In genomic region chr15:29765234-29765841, GRCh38 we compare ENCODE assay signal across 21 cellular contexts. TPM values are rescaled to one million over a fixed set of nuclear protein-coding genes. Genes with fewer than 3 reads are reported as not detected.
DNase-seq lines count a peak whose midpoint lies in the region; ATAC-seq and TF ChIP-seq lines count a peak whose summit lies in the region.
"Had no signal": no experiment of that assay in that cellular context is flagged by ENCODE, and none has a peak within 500 bp of the region (broad histone marks: within the 10 kb centered on the region; RNA-seq: fewer than 3 reads in every experiment).

No MANE protein-coding gene starts in this region.

- H3K9me3 Mint-ChIP-seq in GM23338 (no peaks in the 10 kb centered on the region), endodermal cell (no peaks in the 10 kb centered on the region)
- no peaks in the 10 kb centered on the region for H3K9me3 Mint-ChIP-seq in stimulated activated naive CD8-positive, alpha-beta T cell treated with anti-CD3 and anti-CD28 coated beads, Interleukin-15, amount 100 ng/mL, for 72 hours

- H3K79me1 ChIP-seq in mesenchymal stem cell (replicated peaks; ENCODE audit: low read length, poor library complexity, severe bottlenecking) = peaks cover 22% of the 10 kb centered on the region

- H3K36me3 Mint-ChIP-seq in GM23338 (ENCODE audit: low read depth) (peaks cover 43% of the 10 kb centered on the region), endodermal cell (ENCODE audit: low read depth) (peaks cover 71% of the 10 kb centered on the region)
- H3K36me3 Mint-ChIP-seq: CD4-positive, CD25-positive, alpha-beta regulatory T cell had no signal

- no peaks in the 10 kb centered on the region for H3F3A ChIP-seq in GM23338 (replicated peaks; ENCODE audit: low read depth)

- 69 to 95% methylated on average over 3 of the region's 3 CpGs for WGBS in endodermal cell (ENCODE audit: insufficient coverage in 1 of 2, insufficient read length in 1 of 2), 2 experiments
- 93% methylated on average over 2 of the region's 3 CpGs for WGBS in mesenchymal stem cell

- H3K4me3 Mint-ChIP-seq in GM23338 (no peak overlapping the region), endodermal cell (no peak overlapping the region)
- no peak overlapping the region for H3K4me3 Mint-ChIP-seq in stimulated activated naive CD8-positive, alpha-beta T cell treated with anti-CD3 and anti-CD28 coated beads, Interleukin-15, amount 100 ng/mL, for 72 hours
- H3K4me3 Mint-ChIP-seq: CD4-positive, CD25-positive, alpha-beta regulatory T cell had no signal

- TF ChIP-seq CTCF in GM23338 (conservative IDR thresholded peaks at IDR 0.05; ENCODE audit: low read depth in 2 of 2) = no peak
- TF ChIP-seq CTCF in endodermal cell (conservative IDR thresholded peaks at IDR 0.05) = no peak

- H3K4me2 ChIP-seq in BLaER1 (peak overlapping the region; percentile 58), GM23338 (no peak overlapping the region), mesenchymal stem cell (ENCODE audit: low read length, poor library complexity, severe bottlenecking) (peak overlapping the region; percentile 24)
- H3K4me2 ChIP-seq: A549, KMS-11 had no signal

- no peak overlapping the region for H3K9ac ChIP-seq in BLaER1
- no peak overlapping the region for H3K9ac ChIP-seq in endodermal cell (ENCODE audit: extremely low read depth, low read length, poor library complexity, severe bottlenecking)
- H3K9ac ChIP-seq in mesenchymal stem cell (ENCODE audit: low read length) = no peak overlapping the region
- H3K9ac ChIP-seq: KMS-11 had no signal

- H3K4me1 Mint-ChIP-seq in GM23338 (peaks cover 44% of the 10 kb centered on the region), endodermal cell (peaks cover 22% of the 10 kb centered on the region)
- H3K4me1 Mint-ChIP-seq in stimulated activated naive CD8-positive, alpha-beta T cell treated with anti-CD3 and anti-CD28 coated beads, Interleukin-15, amount 100 ng/mL, for 72 hours = no peaks in the 10 kb centered on the region
- H3K4me1 Mint-ChIP-seq: CD4-positive, CD25-positive, alpha-beta regulatory T cell had no signal

- H3K23ac ChIP-seq in mesenchymal stem cell (ENCODE audit: low read length in 2 of 2) = no peak overlapping the region

- no peak overlapping the region for H4K8ac ChIP-seq in mesenchymal stem cell (ENCODE audit: low read length)

- peaks cover 8% of the 10 kb centered on the region; the same call in 1 of the 2 replicates for H4K20me1 ChIP-seq in BLaER1
- peaks cover 4% of the 10 kb centered on the region; the same call in 1 of the 2 replicates for H4K20me1 ChIP-seq in GM23338 (replicated peaks; ENCODE audit: insufficient read depth)

- H3K4me3 ChIP-seq in BLaER1 (no peak overlapping the region), GM23338 (no peak overlapping the region), endodermal cell (ENCODE audit: low read length) (no peak overlapping the region), mesenchymal stem cell (ENCODE audit: insufficient read depth in 1 of 2, low read depth in 1 of 2, low read length in 2 of 2) (no peak overlapping the region)
- H3K4me3 ChIP-seq: A549, HAP-1 had no signal

- H3K9me3 ChIP-seq in BLaER1 (no peaks in the 10 kb centered on the region), endodermal cell (ENCODE audit: control insufficient read depth, low read length) (no peaks in the 10 kb centered on the region), mesenchymal stem cell (ENCODE audit: control insufficient read depth, low read length) (no peaks in the 10 kb centered on the region)
- H3K9me3 ChIP-seq: A549, Caco-2, HAP-1 had no signal

- no peaks in the 10 kb centered on the region for H3K36me3 ChIP-seq in BLaER1
- peaks cover 4% of the 10 kb centered on the region for H3K36me3 ChIP-seq in GM23338 (ENCODE audit: insufficient read depth)
- H3K36me3 ChIP-seq in endodermal cell (ENCODE audit: control insufficient read depth, insufficient read depth, low read length) = peaks cover 95% of the 10 kb centered on the region
- peaks cover 12 to 86% of the 10 kb centered on the region in 2 experiments for H3K36me3 ChIP-seq in mesenchymal stem cell (ENCODE audit: control insufficient read depth in 1 of 2, insufficient read depth in 2 of 2, low read depth in 1 of 2, low read length in 2 of 2)

- ATAC-seq in GM23338 (peak; percentile 77), GM19351 (IDR thresholded peaks at IDR 0.05; ENCODE audit: unreplicated experiment) (no peak)
- no peak for ATAC-seq in stimulated activated naive CD8-positive, alpha-beta T cell treated with anti-CD3 and anti-CD28 coated beads, Interleukin-15, amount 100 ng/mL, for 72 hours
- ATAC-seq: A549, HepG2 had no signal

- peaks cover 21% of the 10 kb centered on the region for H3K4me1 ChIP-seq in BLaER1
- peaks cover 42% of the 10 kb centered on the region for H3K4me1 ChIP-seq in GM23338 (ENCODE audit: insufficient read depth)
- no peaks in the 10 kb centered on the region for H3K4me1 ChIP-seq in endodermal cell (ENCODE audit: control insufficient read depth, insufficient read depth, low read length)
- H3K4me1 ChIP-seq in mesenchymal stem cell (ENCODE audit: control insufficient read depth, insufficient read depth, low read depth, low read length) = peaks cover 5% of the 10 kb centered on the region
- H3K4me1 ChIP-seq: A549, Caco-2, HAP-1 had no signal

- no peak overlapping the region for H4K91ac ChIP-seq in mesenchymal stem cell (ENCODE audit: low read length)

- no peak overlapping the region for H2BK120ac ChIP-seq in mesenchymal stem cell (ENCODE audit: low read depth, low read length)

- H3K79me2 ChIP-seq in GM23338 (replicated peaks; ENCODE audit: insufficient read depth) = peaks cover 47% of the 10 kb centered on the region

- H3K18ac ChIP-seq in mesenchymal stem cell (ENCODE audit: low read depth in 1 of 2, low read length in 2 of 2) = no peak overlapping the region

- DNase-seq in GM23338 (ENCODE audit: low spot score) (no peak), endodermal cell (peak; percentile 63), mesenchymal stem cell (no peak), inferior parietal cortex (ENCODE audit: extremely low spot score) (no peak), AML-193 (lab: John Stamatoyannopoulos, UW) (no peak)
- DNase-seq in stimulated activated naive CD8-positive, alpha-beta T cell treated with anti-CD3 and anti-CD28 coated beads, Interleukin-15, amount 100 ng/mL, for 72 hours = no peak
- DNase-seq: Caco-2; CD4-positive, CD25-positive, alpha-beta regulatory T cell; DMS153; NCI-H1048; NCI-H2081 treated with DMSO at 0.1 percent for 48 hours; NCI-H345; NCI-H69; OCI-M1; RPMI8226 had no signal

- H3K4ac ChIP-seq in mesenchymal stem cell (ENCODE audit: low read depth in 1 of 2, low read length in 2 of 2) = no peak overlapping the region

- H3K9me2 ChIP-seq in GM23338 (ENCODE audit: insufficient read depth) = no peaks in the 10 kb centered on the region

- H2AK5ac ChIP-seq in mesenchymal stem cell (ENCODE audit: low read length, severe bottlenecking) = no peak overlapping the region

- H3K27me3 ChIP-seq in BLaER1 (peaks cover 27% of the 10 kb centered on the region), GM23338 (ENCODE audit: insufficient read depth) (no peaks in the 10 kb centered on the region), endodermal cell (ENCODE audit: control insufficient read depth, insufficient read depth, low read length, poor library complexity, severe bottlenecking) (no peaks in the 10 kb centered on the region), mesenchymal stem cell (ENCODE audit: control insufficient read depth in 1 of 2, insufficient read depth in 1 of 2, low read length in 2 of 2) (no peaks in the 10 kb centered on the region)

- H2AFZ ChIP-seq in GM23338 (no peak overlapping the region), mesenchymal stem cell (ENCODE audit: low read depth, low read length) (no peak overlapping the region)

- no peak overlapping the region for H2BK5ac ChIP-seq in mesenchymal stem cell (ENCODE audit: low read depth, low read length, poor library complexity, severe bottlenecking)

- H2BK15ac ChIP-seq in mesenchymal stem cell (ENCODE audit: low read depth, poor library complexity, severe bottlenecking) = no peak overlapping the region

- H3K14ac ChIP-seq in mesenchymal stem cell (ENCODE audit: low read length in 2 of 2) = no peak overlapping the region

- H3K27ac Mint-ChIP-seq in GM23338 (peak overlapping the region; percentile 69), endodermal cell (peak overlapping the region; percentile 31)
- no peak overlapping the region for H3K27ac Mint-ChIP-seq in stimulated activated naive CD8-positive, alpha-beta T cell treated with anti-CD3 and anti-CD28 coated beads, Interleukin-15, amount 100 ng/mL, for 72 hours
- H3K27ac Mint-ChIP-seq: CD4-positive, CD25-positive, alpha-beta regulatory T cell had no signal

- H3K27me3 Mint-ChIP-seq in GM23338 (ENCODE audit: insufficient read depth, low read depth, poor library complexity) (no peaks in the 10 kb centered on the region), endodermal cell (ENCODE audit: insufficient read depth) (no peaks in the 10 kb centered on the region)
- peaks cover 44% of the 10 kb centered on the region for H3K27me3 Mint-ChIP-seq in stimulated activated naive CD8-positive, alpha-beta T cell treated with anti-CD3 and anti-CD28 coated beads, Interleukin-15, amount 100 ng/mL, for 72 hours

- H3K27ac ChIP-seq in BLaER1 = no peak overlapping the region
- H3K27ac ChIP-seq in GM23338 (ENCODE audit: low read depth) = peak overlapping the region; percentile 71
- no peak overlapping the region for H3K27ac ChIP-seq in endodermal cell (ENCODE audit: low read depth, low read length)
- H3K27ac ChIP-seq in mesenchymal stem cell (ENCODE audit: low read length, poor library complexity, severe bottlenecking) = no peak overlapping the region
- H3K27ac ChIP-seq: A549, KMS-11 had no signal

- no peak overlapping the region for H2BK12ac ChIP-seq in mesenchymal stem cell (ENCODE audit: low read length in 2 of 2)

RNA-seq across cellular contexts. Expression of gene TJP1, which starts 56.9 kb away (rescaled TPM):
- total RNA-seq in GM23338 (2014; rRNA removed; shearing (Covaris generic)) = 108 and 116 TPM in 2 replicates
- 69.8 and 76.2 TPM in 2 replicates for polyA plus RNA-seq in GM23338 (2016; fragmentation: Nextera tagmentation; extraction: Ambion mirVana)
- 100 to 1,000 TPM; 131 to 145 TPM for total RNA-seq in endodermal cell
- 65.2 TPM for polyA plus RNA-seq in endodermal cell (2013, experiment 1 of 2)
- polyA plus RNA-seq in endodermal cell (2013, experiment 2 of 2) = 63.9 TPM
- 44.3 TPM for polyA plus RNA-seq in mesenchymal stem cell (2013, experiment 1 of 2)
- polyA plus RNA-seq in mesenchymal stem cell (2013, experiment 2 of 2) = 41.4 TPM
- total RNA-seq: CD4-positive, CD25-positive, alpha-beta regulatory T cell had no signal

Comparison
In these comparisons a context has a peak if more than half of its experiments do, and no peak if none do; other contexts are left out.
1. H3K27ac Mint-ChIP-seq: peak in GM23338 (single experiment) and endodermal cell (single experiment); none in stimulated activated naive CD8-positive, alpha-beta T cell treated with anti-CD3 and anti-CD28 coated beads, Interleukin-15, amount 100 ng/mL, for 72 hours (0 of 2).